Comparison of ENCODE assay signal across 16 cellular contexts in the genomic region with DNA sequence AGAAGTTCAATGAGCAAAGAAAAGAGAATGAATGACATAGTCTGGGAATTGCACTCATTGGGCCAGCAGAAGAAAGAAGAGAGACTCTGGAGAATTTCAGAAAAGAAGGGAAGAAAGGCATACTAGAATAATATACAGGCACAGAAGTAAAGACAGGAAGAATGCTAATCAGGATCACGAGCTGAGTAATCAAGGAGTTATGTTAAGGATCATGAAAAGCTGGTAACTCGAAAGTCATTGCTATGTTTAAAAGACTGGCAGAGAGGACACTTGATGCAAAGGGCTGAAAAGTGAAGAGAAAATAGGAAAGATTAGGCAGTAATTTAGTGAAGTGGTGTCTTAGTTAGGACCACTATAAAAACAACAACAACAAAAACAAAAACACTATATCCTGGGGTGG.
DNase-seq lines count a peak whose midpoint lies in the region; ATAC-seq and TF ChIP-seq lines count a peak whose summit lies in the region.
"Had no signal": no experiment of that assay in that cellular context is flagged by ENCODE, and none has a peak within 500 bp of the region (broad histone marks: within the 10 kb centered on the region; RNA-seq: fewer than 3 reads in every experiment).

No MANE protein-coding gene starts in this region.

- no peak for DNase-seq in GM23338 (ENCODE audit: low spot score)
- DNase-seq in PC-3 = peak; percentile 9
- DNase-seq in astrocyte of the spinal cord (ENCODE audit: low read depth, low spot score) = peak; percentile 17
- no peak for DNase-seq in H7
- DNase-seq in NCI-H446 treated with DMSO at 0.1 percent for 48 hours (lab: John Stamatoyannopoulos, UW) = no peak
- no peak for DNase-seq in iPS-NIHi11 (ENCODE audit: low spot score)
- DNase-seq: C1 segment of cervical spinal cord; Calu3; CD4-positive, alpha-beta T cell; DMS 273 treated with DMSO at 0.1 percent for 48 hours; DMS79 had no signal

- no peaks in the 10 kb centered on the region for H3K36me3 ChIP-seq in GM23338 (ENCODE audit: insufficient read depth)
- H3K36me3 ChIP-seq in PC-3 (ENCODE audit: low read depth, low read length) = no peaks in the 10 kb centered on the region
- no peaks in the 10 kb centered on the region for H3K36me3 ChIP-seq in neuron (ENCODE audit: insufficient read depth, low read length)
- no peaks in the 10 kb centered on the region for H3K36me3 ChIP-seq in H7 (replicated peaks; ENCODE audit: control insufficient read depth, insufficient read depth, low read length)

- H3K9ac ChIP-seq in PC-3 (ENCODE audit: low read length) = no peak overlapping the region

- H3K9me3 ChIP-seq in PC-3 (ENCODE audit: low read length) (no peaks in the 10 kb centered on the region), neuron (ENCODE audit: low read length) (no peaks in the 10 kb centered on the region)

- H3K4me3 ChIP-seq in GM23338 (no peak overlapping the region), PC-3 (ENCODE audit: low read length) (no peak overlapping the region), astrocyte of the spinal cord (ENCODE audit: low read depth, low read length) (no peak overlapping the region), neuron (ENCODE audit: low read length) (no peak overlapping the region), H7 (ENCODE audit: insufficient read depth, low read depth, low read length) (no peak overlapping the region)

- no peaks in the 10 kb centered on the region for H3K9me3 Mint-ChIP-seq in GM23338
- H3K9me3 Mint-ChIP-seq: IgD-negative memory B cell had no signal

- ATAC-seq in GM23338 (no peak), PC-3 (peak; percentile 61), HG03097 (IDR thresholded peaks at IDR 0.05; ENCODE audit: low FRiP score, unreplicated experiment) (no peak)
- ATAC-seq: HCT116 had no signal

- H3K4me1 Mint-ChIP-seq in GM23338 = no peaks in the 10 kb centered on the region
- H3K4me1 Mint-ChIP-seq: B cell, IgD-negative memory B cell had no signal

- H3K27ac Mint-ChIP-seq in GM23338 = peak overlapping the region; percentile 12; the same call in 1 of the 2 replicates
- H3K27ac Mint-ChIP-seq: B cell; CD4-positive, alpha-beta T cell had no signal

- H3K27ac ChIP-seq in GM23338 (ENCODE audit: low read depth) = no peak overlapping the region
- no peak overlapping the region for H3K27ac ChIP-seq in PC-3 (ENCODE audit: low read length)

- H3K9me2 ChIP-seq in GM23338 (ENCODE audit: insufficient read depth) (no peaks in the 10 kb centered on the region), PC-3 (replicated peaks; ENCODE audit: low read length) (no peaks in the 10 kb centered on the region)

- CTCF ChIA-PET in PC-3 (lab: Charles Lee) = interaction anchor here (0.6 kb wide), 1 partner anchor 250 kb away, joined by 3 read pairs; no protein-coding TSS in a partner anchor

- no peak for TF ChIP-seq CTCF in GM23338 (conservative IDR thresholded peaks at IDR 0.05; ENCODE audit: low read depth in 2 of 2)
- TF ChIP-seq CTCF in PC-3 (conservative IDR thresholded peaks at IDR 0.05; ENCODE audit: low read depth, low read length) = no peak
- TF ChIP-seq CTCF in astrocyte of the spinal cord (IDR thresholded peaks at IDR 0.05; ENCODE audit: low read depth, low read length) = no peak

- no TSS peak for BruUV-seq in PC-3 (replicated peaks; lab: Mats Ljungman, UMichigan)

- H4K20me1 ChIP-seq in GM23338 (replicated peaks; ENCODE audit: insufficient read depth) (no peaks in the 10 kb centered on the region), PC-3 (ENCODE audit: low read length) (no peaks in the 10 kb centered on the region)

- in situ Hi-C loops in astrocyte of the spinal cord (cut with HindIII; ENCODE audit: low sequenced_read_pairs) = no loop called here

- H3K4me1 ChIP-seq in GM23338 (ENCODE audit: insufficient read depth) (no peaks in the 10 kb centered on the region), PC-3 (ENCODE audit: insufficient read depth, low read length) (peaks cover 8% of the 10 kb centered on the region), neuron (ENCODE audit: insufficient read depth, low read length) (no peaks in the 10 kb centered on the region)

- no peaks in the 10 kb centered on the region for H3K27me3 Mint-ChIP-seq in GM23338 (ENCODE audit: insufficient read depth, low read depth, poor library complexity)
- H3K27me3 Mint-ChIP-seq: B cell; CD4-positive, alpha-beta T cell; IgD-negative memory B cell had no signal

- H3K79me2 ChIP-seq in GM23338 (replicated peaks; ENCODE audit: insufficient read depth) (no peaks in the 10 kb centered on the region), PC-3 (ENCODE audit: low read length) (no peaks in the 10 kb centered on the region)

- POLR2A ChIA-PET in PC-3 (lab: Charles Lee; ENCODE audit: unreplicated experiment) = interaction anchor here (0.6 kb wide), 1 partner anchor 650 kb away, joined by 3 read pairs; no protein-coding TSS in a partner anchor

- no peaks in the 10 kb centered on the region for H3K36me3 Mint-ChIP-seq in GM23338 (ENCODE audit: low read depth)
- H3K36me3 Mint-ChIP-seq: IgD-negative memory B cell had no signal

- H3K4me3 Mint-ChIP-seq in GM23338 = no peak overlapping the region
- H3K4me3 Mint-ChIP-seq: B cell; CD4-positive, alpha-beta T cell; IgD-negative memory B cell had no signal

- intact Hi-C loops in PC-3 (cut with micrococcal nuclease) = no loop called here

- H3F3A ChIP-seq in GM23338 (replicated peaks; ENCODE audit: low read depth) (no peaks in the 10 kb centered on the region), PC-3 (ENCODE audit: low read length, unreplicated experiment) (no peaks in the 10 kb centered on the region)

- H2AFZ ChIP-seq in GM23338 = no peak overlapping the region
- no peak overlapping the region for H2AFZ ChIP-seq in PC-3 (ENCODE audit: low read length)
- H2AFZ ChIP-seq in neuron (ENCODE audit: low read depth, low read length) = peak overlapping the region; percentile 36

- H3K27me3 ChIP-seq in GM23338 (ENCODE audit: insufficient read depth) (no peaks in the 10 kb centered on the region), PC-3 (ENCODE audit: low read length) (no peaks in the 10 kb centered on the region), neuron (ENCODE audit: insufficient read depth, low read length) (no peaks in the 10 kb centered on the region), H7 (ENCODE audit: control insufficient read depth, insufficient read depth, low read length) (no peaks in the 10 kb centered on the region)

- H3K4me2 ChIP-seq in GM23338 (no peak overlapping the region), PC-3 (ENCODE audit: low read length) (no peak overlapping the region)

TF ChIP-seq in GM23338, 12 proteins besides CTCF, POLR2A, EP300 and RAD21 (continues in another document):
- TF ChIP-seq ZNF331 (CRISPR knock-in tag; IDR thresholded peaks at IDR 0.05; ENCODE audit: low read depth) (no peak), JUNB (IDR thresholded peaks at IDR 0.05; ENCODE audit: unreplicated experiment) (no peak), REST (IDR thresholded peaks at IDR 0.05; ENCODE audit: unreplicated experiment) (no peak), CREB1 (CRISPR knock-in tag; IDR thresholded peaks at IDR 0.05; ENCODE audit: low read depth) (no peak), EZH2 (IDR thresholded peaks at IDR 0.05; ENCODE audit: low read depth, unreplicated experiment) (no peak), POLR2AphosphoS5 (IDR thresholded peaks at IDR 0.05; ENCODE audit: low read depth) (no peak), NANOG (IDR thresholded peaks at IDR 0.05; ENCODE audit: borderline replicate concordance) (no peak), STAT1 (IDR thresholded peaks at IDR 0.05; ENCODE audit: unreplicated experiment) (no peak)
- TF ChIP-seq, protein P1, sequence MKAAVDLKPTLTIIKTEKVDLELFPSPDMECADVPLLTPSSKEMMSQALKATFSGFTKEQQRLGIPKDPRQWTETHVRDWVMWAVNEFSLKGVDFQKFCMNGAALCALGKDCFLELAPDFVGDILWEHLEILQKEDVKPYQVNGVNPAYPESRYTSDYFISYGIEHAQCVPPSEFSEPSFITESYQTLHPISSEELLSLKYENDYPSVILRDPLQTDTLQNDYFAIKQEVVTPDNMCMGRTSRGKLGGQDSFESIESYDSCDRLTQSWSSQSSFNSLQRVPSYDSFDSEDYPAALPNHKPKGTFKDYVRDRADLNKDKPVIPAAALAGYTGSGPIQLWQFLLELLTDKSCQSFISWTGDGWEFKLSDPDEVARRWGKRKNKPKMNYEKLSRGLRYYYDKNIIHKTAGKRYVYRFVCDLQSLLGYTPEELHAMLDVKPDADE (IDR thresholded peaks at IDR 0.05) = no peak

Comparison
In these comparisons a context has a peak if more than half of its experiments do, and no peak if none do; other contexts are left out.
1. DNase-seq: peak in PC-3 (single experiment) and astrocyte of the spinal cord (single experiment); none in GM23338 (single experiment), H7 (single experiment), NCI-H446 treated with DMSO at 0.1 percent for 48 hours (single experiment) and iPS-NIHi11 (single experiment).